ENCODE assay signal across 8 cellular contexts in the genomic region with DNA sequence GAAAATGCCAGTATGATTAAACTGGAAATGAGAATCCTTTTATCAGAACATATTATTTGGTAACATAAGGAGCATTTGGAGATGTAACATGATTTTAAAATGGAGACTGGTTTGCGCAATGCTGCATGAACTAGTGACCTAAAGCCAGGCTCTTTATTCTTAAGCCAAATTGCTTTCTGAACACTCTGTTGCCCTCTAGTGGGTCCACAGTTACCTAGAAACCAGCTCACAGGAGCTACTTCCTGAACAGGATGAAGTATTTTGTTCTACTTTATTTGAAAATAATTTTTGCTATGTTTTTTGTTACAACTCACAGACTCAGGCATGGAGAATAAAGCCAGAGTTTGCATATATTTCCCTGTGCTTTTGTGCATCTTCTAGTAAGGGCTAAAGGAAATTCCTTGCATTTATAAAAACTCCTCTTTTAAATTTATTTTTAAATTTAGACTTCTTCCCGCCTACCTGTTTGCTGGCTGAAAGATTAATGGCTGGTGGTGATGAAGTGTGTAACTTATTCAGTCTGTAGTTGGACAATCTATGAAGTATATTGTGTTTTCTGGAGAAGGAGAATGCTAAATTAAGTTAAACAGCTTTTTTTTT.
DNase-seq lines count a peak whose midpoint lies in the region; ATAC-seq and TF ChIP-seq lines count a peak whose summit lies in the region.

No MANE protein-coding gene starts in this region.

- peaks cover 0 to 5% of the 10 kb centered on the region in 2 donors for H3K4me1 ChIP-seq in adrenal gland (replicated peaks in 1 of 2)
- no peaks in the 10 kb centered on the region for H3K4me1 ChIP-seq in right atrium auricular region
- H3K4me1 ChIP-seq in gastrocnemius medialis = peaks cover 0 to 4% of the 10 kb centered on the region in 2 donors

- DNase-seq in stimulated activated CD4-positive, alpha-beta T cell treated with anti-CD3 and anti-CD28 coated beads, Interleukin-15, amount 100 ng/mL, for 24 hours = peak; percentile 18
- no peak for DNase-seq in stimulated activated CD4-positive, alpha-beta T cell treated with anti-CD3 and anti-CD28 coated beads, Interleukin-4, amount 100 ng/mL, for 1 hour
- peak; percentile 8 to 74 for DNase-seq in NCI-H524 (lab: John Stamatoyannopoulos, UW)
- DNase-seq in adrenal gland = peak; percentile 50 to 84 (median 72)
- no peak for DNase-seq in right atrium auricular region (ENCODE audit: low spot score)
- peak; percentile 35 to 53 for DNase-seq in gastrocnemius medialis

- H3K27me3 ChIP-seq in adrenal gland (no peaks in the 10 kb centered on the region), right atrium auricular region (no peaks in the 10 kb centered on the region), gastrocnemius medialis (no peaks in the 10 kb centered on the region)

- TF ChIP-seq POLR2A in adrenal gland (IDR thresholded peaks at IDR 0.05) = no peak
- TF ChIP-seq POLR2A in gastrocnemius medialis (IDR thresholded peaks at IDR 0.05) = no peak

- peak; percentile 41 to 81 (median 76) for TF ChIP-seq CTCF in adrenal gland (IDR thresholded peaks at IDR 0.05)
- peak; percentile 64 to 80 for TF ChIP-seq CTCF in right atrium auricular region (IDR thresholded peaks at IDR 0.05)
- peak; percentile 33 to 80 (median 73) for TF ChIP-seq CTCF in gastrocnemius medialis (IDR thresholded peaks at IDR 0.05 in 4 of 5, conservative IDR thresholded peaks at IDR 0.05 in 1 of 5)

- no peaks in the 10 kb centered on the region for H3K36me3 ChIP-seq in adrenal gland (replicated peaks in 1 of 2)
- H3K36me3 ChIP-seq in right atrium auricular region = no peaks in the 10 kb centered on the region
- no peaks in the 10 kb centered on the region for H3K36me3 ChIP-seq in gastrocnemius medialis

- no peaks in the 10 kb centered on the region for H3K9me3 ChIP-seq in adrenal gland (replicated peaks in 1 of 3)
- H3K9me3 ChIP-seq in right atrium auricular region = no peaks in the 10 kb centered on the region
- H3K9me3 ChIP-seq in gastrocnemius medialis = no peaks in the 10 kb centered on the region

- in situ Hi-C loops in gastrocnemius medialis (cut with MboI; ENCODE audit: low sequenced_read_pairs in 4 of 4) = loop anchor here in 3 of 4 donors (5.0 to 25.0 kb wide), 3 partner anchors 355 to 370 kb away; no protein-coding TSS in a partner anchor

- no peak overlapping the region for H3K4me3 ChIP-seq in adrenal gland
- no peak overlapping the region for H3K4me3 ChIP-seq in right atrium auricular region
- H3K4me3 ChIP-seq in gastrocnemius medialis = no peak overlapping the region

- 43 to 52% (median 47%) methylated on average over 2 of the region's 2 CpGs for WGBS in adrenal gland, 4 donors

- intact Hi-C loops in adrenal gland (cut with DNase I) (loop anchor here in 1 of 2 donors (5.0 kb wide), 1 partner anchor 365 kb away; no protein-coding TSS in a partner anchor), gastrocnemius medialis (cut with DNase I; ENCODE audit: low total_unique reads) (loop anchor here (1.0 to 5.0 kb wide), 2 partner anchors 367 to 430 kb away; no protein-coding TSS in a partner anchor)

- no peak overlapping the region for H3K27ac ChIP-seq in adrenal gland
- H3K27ac ChIP-seq in right atrium auricular region = no peak overlapping the region
- no peak overlapping the region for H3K27ac ChIP-seq in gastrocnemius medialis

- ATAC-seq in HG03354 (IDR thresholded peaks at IDR 0.05; ENCODE audit: poor library complexity, severe bottlenecking, unreplicated experiment) (peak; percentile 79), gastrocnemius medialis (peak; percentile 97 to 99), HG02759 (IDR thresholded peaks at IDR 0.05; ENCODE audit: unreplicated experiment) (no peak)

Comparison
In these comparisons a context has a peak if more than half of its experiments do, and no peak if none do; other contexts are left out.
1. DNase-seq: peak in stimulated activated CD4-positive, alpha-beta T cell treated with anti-CD3 and anti-CD28 coated beads, Interleukin-15, amount 100 ng/mL, for 24 hours (single experiment), NCI-H524 (2 of 2), adrenal gland (7 of 7) and gastrocnemius medialis (2 of 2); none in stimulated activated CD4-positive, alpha-beta T cell treated with anti-CD3 and anti-CD28 coated beads, Interleukin-4, amount 100 ng/mL, for 1 hour (single experiment) and right atrium auricular region (single experiment).
2. Peak in every context shown above with its lines, with median percentiles within 50 percentile points of each other: CTCF ChIP-seq.